16 cellular contexts compared by ENCODE assay signal in genomic region chr1:35345439-35345981, GRCh38.
A peak's percentile ranks its signal among the peaks of the same experiment; 100 is the strongest.
DNase-seq lines count a peak whose midpoint lies in the region; ATAC-seq and TF ChIP-seq lines count a peak whose summit lies in the region.
"Had no signal": no experiment of that assay in that cellular context is flagged by ENCODE, and none has a peak within 500 bp of the region (broad histone marks: within the 10 kb centered on the region; RNA-seq: fewer than 3 reads in every experiment).

No MANE protein-coding gene starts in this region.

- no peak overlapping the region for H3K4me3 ChIP-seq in SK-N-MC
- peak overlapping the region; percentile 43 for H3K4me3 ChIP-seq in upper lobe of right lung
- H3K4me3 ChIP-seq in thyroid gland (replicated peaks in 1 of 3), result no peak overlapping the region
- H3K4me3 ChIP-seq: cardiac muscle cell, hepatocyte, testis had no signal

- TF ChIP-seq POLR2A in thyroid gland (IDR thresholded peaks at IDR 0.05), result no peak

- no peak overlapping the region for H3K9ac ChIP-seq in SK-N-MC (ENCODE audit: insufficient read length)

- H3K27ac ChIP-seq in SK-N-MC, result peak overlapping the region; percentile 51
- H3K27ac ChIP-seq in upper lobe of right lung, result peak overlapping the region; percentile 70
- no peak overlapping the region for H3K27ac ChIP-seq in thyroid gland
- H3K27ac ChIP-seq: cardiac muscle cell, epithelial cell of prostate, hepatocyte, testis had no signal

- 90 to 94% methylated on average over 13 of the region's 13 CpGs for WGBS in thyroid gland, 2 donors

- ATAC-seq in Right ventricle myocardium inferior (no peak), left cardiac atrium (no peak), upper lobe of right lung (peak; percentile 94), HG03139 (IDR thresholded peaks at IDR 0.05; ENCODE audit: unreplicated experiment) (no peak)
- ATAC-seq: activated CD8-positive, alpha-beta T cell treated with anti-CD3 and anti-CD28 coated beads, Interleukin-2, amount 10 ng/mL, durations not matched to agents 7 days and 5 days had no signal

- peak; percentile 72 for DNase-seq in Right ventricle myocardium inferior (ENCODE audit: missing footprints)
- DNase-seq in left cardiac atrium, result no peak
- DNase-seq in SK-N-MC (ENCODE audit: low read depth, low spot score), result no peak
- peak; percentile 76 for DNase-seq in iris pigment epithelial cell (ENCODE audit: low read depth)
- peak; percentile 75 for DNase-seq in upper lobe of right lung
- DNase-seq in stimulated activated CD4-positive, alpha-beta T cell treated with anti-CD3 and anti-CD28 coated beads, Interleukin-2, amount 100 ng/mL, for 24 hours, result no peak
- DNase-seq in thyroid gland, result no peak
- DNase-seq: activated CD8-positive, alpha-beta T cell treated with anti-CD3 and anti-CD28 coated beads, Interleukin-2, amount 10 ng/mL, durations not matched to agents 7 days and 5 days; activated gamma-delta T cell treated with Interleukin-2 at 50 U/mL for 16 hours; occipital lobe; stimulated activated CD4-positive, alpha-beta T cell treated with anti-CD3 and anti-CD28 coated beads, Interleukin-12 subunit alpha, Interleukin-12 subunit beta, amount 100 ng/mL, for 4 hours; testis had no signal

- intact Hi-C loops in Right ventricle myocardium inferior (cut with DNase I), result no loop called here
- intact Hi-C loops in left cardiac atrium (cut with DNase I), result no loop called here
- intact Hi-C loops in upper lobe of right lung (cut with DNase I), result no loop called here
- intact Hi-C loops in thyroid gland (cut with DNase I), result no loop called here

- H3K4me1 ChIP-seq in upper lobe of right lung (peaks cover 9% of the 10 kb centered on the region), thyroid gland (no peaks in the 10 kb centered on the region)
- H3K4me1 ChIP-seq: testis had no signal

- no peaks in the 10 kb centered on the region for H3K9me3 ChIP-seq in SK-N-MC (ENCODE audit: low read depth, low read length)
- no peaks in the 10 kb centered on the region for H3K9me3 ChIP-seq in upper lobe of right lung
- no peaks in the 10 kb centered on the region for H3K9me3 ChIP-seq in thyroid gland
- H3K9me3 ChIP-seq: testis had no signal

- TF ChIP-seq CTCF in upper lobe of right lung (IDR thresholded peaks at IDR 0.05) (peak; percentile 37), thyroid gland (IDR thresholded peaks at IDR 0.05) (no peak)

- H3K27me3 ChIP-seq in upper lobe of right lung (no peaks in the 10 kb centered on the region), thyroid gland (no peaks in the 10 kb centered on the region)
- H3K27me3 ChIP-seq: cardiac muscle cell, hepatocyte, testis had no signal

- 0 out of 2 replicates have a peak, but pooled peaks cover 4% of the 10 kb centered on the region for H3K36me3 ChIP-seq in SK-N-MC (ENCODE audit: insufficient read depth, low read length)
- no peaks in the 10 kb centered on the region for H3K36me3 ChIP-seq in upper lobe of right lung
- no peaks in the 10 kb centered on the region for H3K36me3 ChIP-seq in thyroid gland
- H3K36me3 ChIP-seq: cardiac muscle cell had no signal

Comparison
In these comparisons a context has a peak if more than half of its experiments do, and no peak if none do; other contexts are left out.
1. DNase-seq: peak in Right ventricle myocardium inferior (single experiment), iris pigment epithelial cell (single experiment) and upper lobe of right lung (single experiment); none in left cardiac atrium (single experiment), SK-N-MC (single experiment), stimulated activated CD4-positive, alpha-beta T cell treated with anti-CD3 and anti-CD28 coated beads, Interleukin-2, amount 100 ng/mL, for 24 hours (0 of 2) and thyroid gland (0 of 2).
2. H3K27ac ChIP-seq: peak in SK-N-MC (single experiment) and upper lobe of right lung (single experiment); none in thyroid gland (0 of 3).